In the genomic region with DNA sequence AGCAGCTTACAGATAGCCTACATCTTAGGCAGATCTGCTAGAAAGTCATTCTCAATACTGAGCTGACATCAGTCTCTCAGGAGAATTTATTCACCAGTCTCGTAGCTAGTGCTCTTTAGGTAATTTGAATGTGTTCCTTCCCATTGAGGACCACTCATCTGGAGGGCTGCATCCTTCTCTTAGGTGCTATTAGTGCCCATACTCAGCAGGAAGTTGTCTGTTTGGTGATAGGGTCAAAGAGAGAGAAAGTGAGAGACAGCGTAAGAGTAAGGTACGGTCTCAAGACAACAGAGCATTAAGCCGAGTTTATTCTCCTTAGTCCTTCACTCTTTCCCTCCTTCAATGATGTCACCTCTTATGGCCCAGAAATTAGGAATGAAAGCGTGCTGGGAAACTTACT, we compare ENCODE assay signal across 16 cellular contexts.
DNase-seq lines count a peak whose midpoint lies in the region; ATAC-seq and TF ChIP-seq lines count a peak whose summit lies in the region.
"Had no signal": no experiment of that assay in that cellular context is flagged by ENCODE, and none has a peak within 500 bp of the region (broad histone marks: within the 10 kb centered on the region; RNA-seq: fewer than 3 reads in every experiment).

No MANE protein-coding gene starts in this region.

- peak overlapping the region; percentile 3 for H3K4me3 Mint-ChIP-seq in activated naive CD8-positive, alpha-beta T cell
- H3K4me3 Mint-ChIP-seq in activated naive CD8-positive, alpha-beta T cell treated with anti-CD3 and anti-CD28 coated beads, Interleukin-2, amount 50 U/mL, for 24 hours, result no peak overlapping the region
- no peak overlapping the region for H3K4me3 Mint-ChIP-seq in nephron progenitor cell
- H3K4me3 Mint-ChIP-seq: CD4-positive, CD25-positive, alpha-beta regulatory T cell had no signal

- H3K36me3 ChIP-seq in HEK293 (ENCODE audit: control insufficient read depth in 2 of 2, insufficient read depth in 1 of 2, low read length in 2 of 2) (no peaks in the 10 kb centered on the region), uterus (no peaks in the 10 kb centered on the region)
- H3K36me3 ChIP-seq: SJSA1 had no signal

- H3K4me1 ChIP-seq in HEK293 (ENCODE audit: control insufficient read depth, insufficient read depth, low read length) (no peaks in the 10 kb centered on the region), uterus (no peaks in the 10 kb centered on the region)
- H3K4me1 ChIP-seq: SJSA1 had no signal

- H3K4me3 ChIP-seq in HEK293 (ENCODE audit: low read depth, low read length) (no peak overlapping the region), uterus (no peak overlapping the region)
- H3K4me3 ChIP-seq: SJSA1 had no signal

- POLR2A ChIA-PET in HEK293 (lab: Yijun Ruan, JAX), result no interaction called here

- TF ChIP-seq CTCF in HEK293 (tag by site-specific recombination; IDR thresholded peaks at IDR 0.05) (no peak), nephron progenitor cell (IDR thresholded peaks at IDR 0.05) (no peak), uterus (IDR thresholded peaks at IDR 0.05) (no peak)

- intact Hi-C loops in uterus (cut with DNase I; ENCODE audit: low total_unique reads), result no loop called here
- intact Hi-C loops in left cardiac atrium (cut with DNase I), result no loop called here

- no peak for ATAC-seq in activated naive CD8-positive, alpha-beta T cell treated with anti-CD3 and anti-CD28 coated beads, Interleukin-2, amount 50 U/mL, for 24 hours
- no peak for ATAC-seq in left cardiac atrium
- ATAC-seq in HG02588 (IDR thresholded peaks at IDR 0.05; ENCODE audit: unreplicated experiment), result no peak
- ATAC-seq: HCT116 had no signal

- no peak overlapping the region for H3K27ac ChIP-seq in HEK293 (ENCODE audit: extremely low read depth, low read depth, low read length)
- H3K27ac ChIP-seq in uterus, result peak overlapping the region; percentile 42 to 58
- H3K27ac ChIP-seq: SJSA1 had no signal

- no peaks in the 10 kb centered on the region for H3K36me3 Mint-ChIP-seq in activated naive CD8-positive, alpha-beta T cell
- no peaks in the 10 kb centered on the region for H3K36me3 Mint-ChIP-seq in activated naive CD8-positive, alpha-beta T cell treated with anti-CD3 and anti-CD28 coated beads, Interleukin-2, amount 50 U/mL, for 24 hours (ENCODE audit: low read depth)
- no peaks in the 10 kb centered on the region for H3K36me3 Mint-ChIP-seq in nephron progenitor cell (ENCODE audit: low read depth)
- H3K36me3 Mint-ChIP-seq: CD4-positive, CD25-positive, alpha-beta regulatory T cell had no signal

- no peaks in the 10 kb centered on the region for H3K9me3 ChIP-seq in HEK293 (ENCODE audit: control insufficient read depth, insufficient read depth, low read depth, low read length)
- no peaks in the 10 kb centered on the region for H3K9me3 ChIP-seq in uterus
- H3K9me3 ChIP-seq: SJSA1 had no signal

- peaks cover 2% of the 10 kb centered on the region for H3K27me3 Mint-ChIP-seq in activated naive CD8-positive, alpha-beta T cell
- H3K27me3 Mint-ChIP-seq in activated naive CD8-positive, alpha-beta T cell treated with anti-CD3 and anti-CD28 coated beads, Interleukin-2, amount 50 U/mL, for 24 hours, result peaks cover 3% of the 10 kb centered on the region
- no peaks in the 10 kb centered on the region for H3K27me3 Mint-ChIP-seq in nephron progenitor cell (ENCODE audit: low read depth, poor library complexity)

- no peaks in the 10 kb centered on the region for H3K27me3 ChIP-seq in uterus
- H3K27me3 ChIP-seq: SJSA1 had no signal

- TF ChIP-seq POLR2A in uterus (IDR thresholded peaks at IDR 0.05), result no peak

- DNase-seq in activated naive CD8-positive, alpha-beta T cell treated with anti-CD3 and anti-CD28 coated beads, Interleukin-2, amount 50 U/mL, for 24 hours, result no peak
- DNase-seq in nephron progenitor cell, result no peak
- no peak for DNase-seq in uterus
- no peak for DNase-seq in left cardiac atrium
- DNase-seq: CD4-positive, CD25-positive, alpha-beta regulatory T cell; COR-L47; DMS79; Kasumi-1; NCI-H1930; NCI-H526; OCI-M1 had no signal

- no peaks in the 10 kb centered on the region for H3K4me1 Mint-ChIP-seq in activated naive CD8-positive, alpha-beta T cell (ENCODE audit: low read depth)
- H3K4me1 Mint-ChIP-seq in activated naive CD8-positive, alpha-beta T cell treated with anti-CD3 and anti-CD28 coated beads, Interleukin-2, amount 50 U/mL, for 24 hours, result no peaks in the 10 kb centered on the region
- H3K4me1 Mint-ChIP-seq in nephron progenitor cell, result peaks cover 9% of the 10 kb centered on the region
- H3K4me1 Mint-ChIP-seq: CD4-positive, CD25-positive, alpha-beta regulatory T cell had no signal

- no peak overlapping the region for H3K27ac Mint-ChIP-seq in activated naive CD8-positive, alpha-beta T cell
- no peak overlapping the region for H3K27ac Mint-ChIP-seq in activated naive CD8-positive, alpha-beta T cell treated with anti-CD3 and anti-CD28 coated beads, Interleukin-2, amount 50 U/mL, for 24 hours
- H3K27ac Mint-ChIP-seq in nephron progenitor cell, result peak overlapping the region; percentile 68

- no peaks in the 10 kb centered on the region for H3K9me3 Mint-ChIP-seq in activated naive CD8-positive, alpha-beta T cell (ENCODE audit: low read depth)
- H3K9me3 Mint-ChIP-seq in activated naive CD8-positive, alpha-beta T cell treated with anti-CD3 and anti-CD28 coated beads, Interleukin-2, amount 50 U/mL, for 24 hours, result no peaks in the 10 kb centered on the region
- H3K9me3 Mint-ChIP-seq in nephron progenitor cell, result no peaks in the 10 kb centered on the region

- CTCF ChIA-PET in HEK293 (lab: Yijun Ruan, JAX), result no interaction called here

TF ChIP-seq in HEK293, 187 proteins besides CTCF, POLR2A, EP300 and RAD21:
- no peak for TF ChIP-seq ZNF354C (tag by site-specific recombination; IDR thresholded peaks at IDR 0.05; ENCODE audit: borderline replicate concordance, low read depth)
- no peak for TF ChIP-seq ZNF555 (tag by site-specific recombination; conservative IDR thresholded peaks at IDR 0.05)
- TF ChIP-seq, protein P1, sequence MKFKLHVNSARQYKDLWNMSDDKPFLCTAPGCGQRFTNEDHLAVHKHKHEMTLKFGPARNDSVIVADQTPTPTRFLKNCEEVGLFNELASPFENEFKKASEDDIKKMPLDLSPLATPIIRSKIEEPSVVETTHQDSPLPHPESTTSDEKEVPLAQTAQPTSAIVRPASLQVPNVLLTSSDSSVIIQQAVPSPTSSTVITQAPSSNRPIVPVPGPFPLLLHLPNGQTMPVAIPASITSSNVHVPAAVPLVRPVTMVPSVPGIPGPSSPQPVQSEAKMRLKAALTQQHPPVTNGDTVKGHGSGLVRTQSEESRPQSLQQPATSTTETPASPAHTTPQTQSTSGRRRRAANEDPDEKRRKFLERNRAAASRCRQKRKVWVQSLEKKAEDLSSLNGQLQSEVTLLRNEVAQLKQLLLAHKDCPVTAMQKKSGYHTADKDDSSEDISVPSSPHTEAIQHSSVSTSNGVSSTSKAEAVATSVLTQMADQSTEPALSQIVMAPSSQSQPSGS (tag by site-specific recombination; IDR thresholded peaks at IDR 0.05; ENCODE audit: low read depth), result peak; percentile 43; the same call in 1 of the 2 replicates
